ENCODE assay signal across 2 cellular contexts in the genomic region with DNA sequence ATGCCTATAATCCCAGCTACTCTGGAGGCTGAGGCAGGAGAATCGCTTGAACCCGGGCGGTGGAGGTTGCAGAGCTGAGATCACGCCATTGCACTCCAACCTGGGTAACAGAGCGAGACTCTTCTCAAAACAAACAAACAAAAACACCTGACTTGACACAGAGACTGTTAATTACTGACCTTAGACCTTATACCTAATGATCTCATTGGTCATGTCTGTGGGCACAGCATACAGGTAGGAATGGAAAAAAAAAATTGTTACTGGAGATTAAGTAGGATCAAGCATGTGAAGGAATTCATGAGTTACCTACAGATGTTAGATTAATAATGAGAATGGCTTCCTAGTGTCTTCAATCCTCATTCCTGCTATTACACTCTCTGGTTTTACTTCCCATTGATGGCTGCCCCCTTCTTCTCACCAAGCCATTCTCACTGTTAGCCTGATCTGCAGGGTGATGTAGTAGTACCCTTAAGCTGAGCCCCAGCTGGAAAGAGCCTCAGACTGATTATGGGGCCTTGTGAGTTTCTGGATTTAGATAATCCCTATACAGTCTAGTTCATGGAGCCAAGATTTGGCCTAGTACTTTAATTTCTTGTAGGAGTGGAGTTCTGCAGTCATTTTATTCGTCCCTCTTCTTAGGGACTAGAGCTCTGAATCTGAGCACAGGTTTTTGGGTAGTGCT.
TF ChIP-seq lines count a peak whose summit lies in the region.

No MANE protein-coding gene starts in this region.

TF ChIP-seq in HEK293, 187 proteins besides CTCF, POLR2A, EP300 and RAD21:
- TF ChIP-seq ZEB2 (tag by site-specific recombination; IDR thresholded peaks at IDR 0.05): peak; percentile 70
- TF ChIP-seq REPIN1 (tag by site-specific recombination; IDR thresholded peaks at IDR 0.05; ENCODE audit: low read depth): 0 out of 2 replicates have a peak, but pooled peaks have one; percentile 52
- TF ChIP-seq ZNF350 (tag by site-specific recombination; IDR thresholded peaks at IDR 0.05): no peak
- TF ChIP-seq ZNF324 (tag by site-specific recombination; IDR thresholded peaks at IDR 0.05): no peak
- TF ChIP-seq, protein P1, sequence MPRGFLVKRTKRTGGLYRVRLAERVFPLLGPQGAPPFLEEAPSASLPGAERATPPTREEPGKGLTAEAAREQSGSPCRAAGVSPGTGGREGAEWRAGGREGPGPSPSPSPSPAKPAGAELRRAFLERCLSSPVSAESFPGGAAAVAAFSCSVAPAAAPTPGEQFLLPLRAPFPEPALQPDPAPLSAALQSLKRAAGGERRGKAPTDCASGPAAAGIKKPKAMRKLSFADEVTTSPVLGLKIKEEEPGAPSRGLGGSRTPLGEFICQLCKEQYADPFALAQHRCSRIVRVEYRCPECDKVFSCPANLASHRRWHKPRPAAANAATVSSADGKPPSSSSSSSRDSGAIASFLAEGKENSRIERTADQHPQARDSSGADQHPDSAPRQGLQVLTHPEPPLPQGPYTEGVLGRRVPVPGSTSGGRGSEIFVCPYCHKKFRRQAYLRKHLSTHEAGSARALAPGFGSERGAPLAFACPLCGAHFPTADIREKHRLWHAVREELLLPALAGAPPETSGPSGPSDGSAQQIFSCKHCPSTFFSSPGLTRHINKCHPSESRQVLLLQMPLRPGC (tag by site-specific recombination; IDR thresholded peaks at IDR 0.05): peak; percentile 65; the same call in 1 of the 2 replicates
- 0 out of 2 replicates have a peak, but pooled peaks have one; percentile 15 for TF ChIP-seq ZNF629 (tag by site-specific recombination; IDR thresholded peaks at IDR 0.05)
- no peak for TF ChIP-seq YY2 (tag by site-specific recombination; IDR thresholded peaks at IDR 0.05)
- TF ChIP-seq, protein P2, sequence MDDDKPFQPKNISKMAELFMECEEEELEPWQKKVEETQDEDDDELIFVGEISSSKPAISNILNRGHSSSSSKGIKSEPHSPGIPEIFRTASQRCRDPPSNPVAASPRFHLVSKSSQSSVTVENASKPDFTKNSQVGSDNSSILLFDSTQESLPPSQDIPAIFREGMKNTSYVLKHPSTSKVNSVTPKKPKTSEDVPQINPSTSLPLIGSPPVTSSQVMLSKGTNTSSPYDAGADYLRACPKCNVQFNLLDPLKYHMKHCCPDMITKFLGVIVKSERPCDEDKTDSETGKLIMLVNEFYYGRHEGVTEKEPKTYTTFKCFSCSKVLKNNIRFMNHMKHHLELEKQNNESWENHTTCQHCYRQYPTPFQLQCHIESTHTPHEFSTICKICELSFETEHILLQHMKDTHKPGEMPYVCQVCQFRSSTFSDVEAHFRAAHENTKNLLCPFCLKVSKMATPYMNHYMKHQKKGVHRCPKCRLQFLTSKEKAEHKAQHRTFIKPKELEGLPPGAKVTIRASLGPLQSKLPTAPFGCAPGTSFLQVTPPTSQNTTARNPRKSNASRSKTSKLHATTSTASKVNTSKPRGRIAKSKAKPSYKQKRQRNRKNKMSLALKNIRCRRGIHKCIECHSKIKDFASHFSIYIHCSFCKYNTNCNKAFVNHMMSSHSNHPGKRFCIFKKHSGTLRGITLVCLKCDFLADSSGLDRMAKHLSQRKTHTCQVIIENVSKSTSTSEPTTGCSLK (tag by site-specific recombination; IDR thresholded peaks at IDR 0.05): 0 out of 2 replicates have a peak, but pooled peaks have one; percentile 12

TF ChIP-seq in GM12878, 131 proteins besides CTCF, POLR2A, EP300 and RAD21:
- TF ChIP-seq KAT2A (conservative IDR thresholded peaks at IDR 0.05; ENCODE audit: control insufficient read depth, low read depth, low read length): no peak
- TF ChIP-seq, protein P3, sequence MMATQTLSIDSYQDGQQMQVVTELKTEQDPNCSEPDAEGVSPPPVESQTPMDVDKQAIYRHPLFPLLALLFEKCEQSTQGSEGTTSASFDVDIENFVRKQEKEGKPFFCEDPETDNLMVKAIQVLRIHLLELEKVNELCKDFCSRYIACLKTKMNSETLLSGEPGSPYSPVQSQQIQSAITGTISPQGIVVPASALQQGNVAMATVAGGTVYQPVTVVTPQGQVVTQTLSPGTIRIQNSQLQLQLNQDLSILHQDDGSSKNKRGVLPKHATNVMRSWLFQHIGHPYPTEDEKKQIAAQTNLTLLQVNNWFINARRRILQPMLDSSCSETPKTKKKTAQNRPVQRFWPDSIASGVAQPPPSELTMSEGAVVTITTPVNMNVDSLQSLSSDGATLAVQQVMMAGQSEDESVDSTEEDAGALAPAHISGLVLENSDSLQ (IDR thresholded peaks at IDR 0.05): no peak
TF ChIP-seq in GM12878: peak in this region for 0.
